Comparison of ENCODE assay signal across 16 cellular contexts in genomic region chr15:95944193-95944592, GRCh38.
A peak's percentile ranks its signal among the peaks of the same experiment; 100 is the strongest.
DNase-seq lines count a peak whose midpoint lies in the region; TF ChIP-seq lines count a peak whose summit lies in the region.
"Had no signal": no experiment of that assay in that cellular context is flagged by ENCODE, and none has a peak within 500 bp of the region (broad histone marks: within the 10 kb centered on the region; RNA-seq: fewer than 3 reads in every experiment).

No MANE protein-coding gene starts in this region.

- WGBS in tibial nerve, 2 donors = 48 to 71% methylated on average over 1 of the region's 1 CpG

- DNase-seq in NCI-H2196 (lab: John Stamatoyannopoulos, UW; ENCODE audit: unreplicated experiment) = peak; percentile 3
- no peak for DNase-seq in NCI-H2196 treated with DMSO at 0.1 percent for 48 hours (lab: John Stamatoyannopoulos, UW; ENCODE audit: unreplicated experiment)
- DNase-seq in Jurkat, Clone E6-1 (ENCODE audit: low read depth, low spot score) = peak; percentile 92
- DNase-seq in NCI-H82 treated with DMSO at 0.1 percent for 48 hours (lab: John Stamatoyannopoulos, UW; ENCODE audit: unreplicated experiment) = peak; percentile 17
- no peak for DNase-seq in AG20443 (ENCODE audit: low spot score)
- DNase-seq in tibial nerve (ENCODE audit: low spot score in 2 of 2) = no peak
- DNase-seq in NCI-H1436 (lab: John Stamatoyannopoulos, UW) = no peak
- DNase-seq: COR-L47, NCI-H1048, PC-9, T-helper 17 cell had no signal

- no peaks in the 10 kb centered on the region for H3K9me3 Mint-ChIP-seq in nephron
- H3K9me3 Mint-ChIP-seq: GM23338 had no signal

- H3K27me3 ChIP-seq in tibial nerve = no peaks in the 10 kb centered on the region

- no peak overlapping the region for H3K27ac ChIP-seq in tibial nerve
- H3K27ac ChIP-seq: C4-2B, PC-9 had no signal

- no peak overlapping the region for H3K4me3 ChIP-seq in Jurkat, Clone E6-1 (ENCODE audit: low read length)
- no peak overlapping the region for H3K4me3 ChIP-seq in tibial nerve
- H3K4me3 ChIP-seq: GM12878, GM23338, K562, PC-9 had no signal

- TF ChIP-seq EP300 in tibial nerve (IDR thresholded peaks at IDR 0.05) = no peak

- H3K4me3 Mint-ChIP-seq in nephron = no peak overlapping the region
- H3K4me3 Mint-ChIP-seq: GM23338, T-helper 17 cell had no signal

- no peaks in the 10 kb centered on the region for H3K9me3 ChIP-seq in tibial nerve

- H3K4me1 Mint-ChIP-seq in nephron = peaks cover 55% of the 10 kb centered on the region
- H3K4me1 Mint-ChIP-seq: T-helper 17 cell had no signal

- H3K36me3 Mint-ChIP-seq in nephron (ENCODE audit: low read depth) = no peaks in the 10 kb centered on the region

- TF ChIP-seq CTCF in nephron (IDR thresholded peaks at IDR 0.05; ENCODE audit: unreplicated experiment in 3 of 3) (no peak), tibial nerve (IDR thresholded peaks at IDR 0.05) (no peak)

- H3K27me3 Mint-ChIP-seq in nephron (ENCODE audit: low read depth) = peaks cover 2% of the 10 kb centered on the region
- H3K27me3 Mint-ChIP-seq: T-helper 17 cell had no signal

- no peak for TF ChIP-seq POLR2A in tibial nerve (IDR thresholded peaks at IDR 0.05)

- peaks cover 0 to 11% (median 2%) of the 10 kb centered on the region in 4 donors for H3K4me1 ChIP-seq in tibial nerve

- H3K27ac Mint-ChIP-seq in nephron = peak overlapping the region; percentile 3 to 52 (median 41)
- H3K27ac Mint-ChIP-seq: GM23338, T-helper 17 cell had no signal

- H3K36me3 ChIP-seq in tibial nerve = no peaks in the 10 kb centered on the region

Comparison
In these comparisons a context has a peak if more than half of its experiments do, and no peak if none do; other contexts are left out.
1. DNase-seq: peak in NCI-H2196 (single experiment), Jurkat, Clone E6-1 (single experiment) and NCI-H82 treated with DMSO at 0.1 percent for 48 hours (single experiment); none in NCI-H2196 treated with DMSO at 0.1 percent for 48 hours (single experiment), AG20443 (single experiment), tibial nerve (0 of 2) and NCI-H1436 (single experiment).